ENCODE assay signal across 17 cellular contexts in genomic region chr7:92723205-92723604, GRCh38.
DNase-seq lines count a peak whose midpoint lies in the region; ATAC-seq, FAIRE-seq and TF ChIP-seq lines count a peak whose summit lies in the region.
"Had no signal": no experiment of that assay in that cellular context is flagged by ENCODE, and none has a peak within 500 bp of the region (broad histone marks: within the 10 kb centered on the region; RNA-seq: fewer than 3 reads in every experiment).

No MANE protein-coding gene starts in this region.

- no peak for TF ChIP-seq RAD21 in A549 (conservative IDR thresholded peaks at IDR 0.05 in 1 of 2, IDR thresholded peaks at IDR 0.05 in 1 of 2)

- H3K9me2 ChIP-seq in Karpas-422 (replicated peaks; ENCODE audit: insufficient read depth, low read length): no peaks in the 10 kb centered on the region

- peaks cover 21% of the 10 kb centered on the region for H3K36me3 Mint-ChIP-seq in nephron (ENCODE audit: low read depth)

- H3K4me2 ChIP-seq in A549: peak overlapping the region; percentile 16
- H3K4me2 ChIP-seq in Karpas-422 (ENCODE audit: low read depth, low read length, poor library complexity, severe bottlenecking): no peak overlapping the region

- H3K27me3 ChIP-seq in HUES6 (ENCODE audit: control insufficient read depth, insufficient read depth, low read length) (no peaks in the 10 kb centered on the region), Karpas-422 (ENCODE audit: low read length) (no peaks in the 10 kb centered on the region)
- H3K27me3 ChIP-seq: neural progenitor cell had no signal

- peaks cover 5% of the 10 kb centered on the region; the same call in 1 of the 2 replicates for H4K20me1 ChIP-seq in Karpas-422 (ENCODE audit: insufficient read depth, low read depth, low read length)

- no peak for TF ChIP-seq EP300 in A549 (IDR thresholded peaks at IDR 0.05)

- H3K79me2 ChIP-seq in Karpas-422 (ENCODE audit: low read length): peaks cover 63% of the 10 kb centered on the region

- CTCF ChIA-PET in A549 (lab: Yijun Ruan, JAX): interaction anchor here (2.1 kb wide), 1 partner anchor 110 kb away, joined by 12 read pairs; no protein-coding TSS in a partner anchor

- H3K36me3 ChIP-seq in HUES6 (ENCODE audit: control insufficient read depth, insufficient read depth, low read length): peaks cover 8% of the 10 kb centered on the region
- H3K36me3 ChIP-seq in Karpas-422 (ENCODE audit: insufficient read depth, low read length): no peaks in the 10 kb centered on the region
- H3K36me3 ChIP-seq: neural progenitor cell had no signal

- H3K27ac ChIP-seq in A549: peak overlapping the region in 1 of 2 experiments; percentile 67; a peak in 3 of 6 replicates
- H3K27ac ChIP-seq in HUES6 (ENCODE audit: low read depth, low read length): peak overlapping the region; percentile 11; the same call in 1 of the 2 replicates
- no peak overlapping the region for H3K27ac ChIP-seq in Karpas-422 (ENCODE audit: low read length)
- H3K27ac ChIP-seq: neural progenitor cell had no signal

- POLR2A ChIA-PET in A549 (lab: Yijun Ruan, JAX): no interaction called here

- H3K9me3 Mint-ChIP-seq in nephron: no peaks in the 10 kb centered on the region
- H3K9me3 Mint-ChIP-seq: neural progenitor cell had no signal

- no peak for ATAC-seq in A549
- ATAC-seq: activated CD4-positive, alpha-beta T cell treated with anti-CD3 and anti-CD28 coated beads for 36 hours had no signal

- H3K4me3 Mint-ChIP-seq in nephron: no peak overlapping the region
- H3K4me3 Mint-ChIP-seq: activated CD4-positive, alpha-beta T cell treated with anti-CD3 and anti-CD28 coated beads for 36 hours; neural progenitor cell had no signal

- 93% methylated on average over 2 of the region's 2 CpGs for WGBS in A549 (ENCODE audit: missing lambda C conversion rate)

- H3K4me1 ChIP-seq in A549 (peaks cover 29% of the 10 kb centered on the region), HUES6 (ENCODE audit: control insufficient read depth, insufficient read depth, low read length) (peaks cover 21% of the 10 kb centered on the region), Karpas-422 (ENCODE audit: low read length) (no peaks in the 10 kb centered on the region)

- peaks cover 37% of the 10 kb centered on the region for H3K4me1 Mint-ChIP-seq in nephron

- H3K9ac ChIP-seq in HUES6 (ENCODE audit: low read length) (no peak overlapping the region), Karpas-422 (ENCODE audit: low read length) (no peak overlapping the region)
- H3K9ac ChIP-seq: neural progenitor cell had no signal

- no peak overlapping the region for H2AFZ ChIP-seq in Karpas-422 (ENCODE audit: low read length)
- H2AFZ ChIP-seq: neural progenitor cell had no signal

- H3K27me3 Mint-ChIP-seq in nephron (ENCODE audit: low read depth): no peaks in the 10 kb centered on the region
- H3K27me3 Mint-ChIP-seq: activated CD4-positive, alpha-beta T cell treated with anti-CD3 and anti-CD28 coated beads for 36 hours had no signal

- DNase-seq in A549 (ENCODE audit: low read depth in 1 of 2, low spot score in 1 of 2): no peak
- DNase-seq in dedifferentiated amniotic fluid mesenchymal stem cell (ENCODE audit: extremely low spot score): peak; percentile 65
- DNase-seq in HPDE6-E6E7 (ENCODE audit: extremely low spot score): no peak
- DNase-seq in NCI-H1694 treated with DMSO at 0.1 percent for 48 hours (lab: John Stamatoyannopoulos, UW): no peak
- no peak for DNase-seq in NCI-H526 treated with DMSO at 0.1 percent for 48 hours (lab: John Stamatoyannopoulos, UW)
- no peak for DNase-seq in Karpas-422
- DNase-seq: activated CD4-positive, alpha-beta T cell treated with anti-CD3 and anti-CD28 coated beads for 36 hours; NCI-H1930; NCI-H82; stimulated activated CD4-positive, alpha-beta T cell treated with anti-CD3 and anti-CD28 coated beads, Interleukin-15, amount 100 ng/mL, for 24 hours; SW 1271 had no signal

- no peaks in the 10 kb centered on the region for H3K9me3 ChIP-seq in A549
- no peaks in the 10 kb centered on the region for H3K9me3 ChIP-seq in HUES6 (ENCODE audit: control insufficient read depth, insufficient read depth, low read depth, low read length)
- H3K9me3 ChIP-seq in Karpas-422 (ENCODE audit: low read length): no peaks in the 10 kb centered on the region

- TF ChIP-seq CTCF in A549 (IDR thresholded peaks at IDR 0.05): no peak
- TF ChIP-seq CTCF in nephron (IDR thresholded peaks at IDR 0.05; ENCODE audit: unreplicated experiment in 3 of 3): no peak

- FAIRE-seq in A549 (lab: Jason Lieb, UNC): no peak
- FAIRE-seq: bronchial epithelial cell, keratinocyte, urothelium cell line had no signal

- H3K27ac Mint-ChIP-seq in nephron: peak overlapping the region; percentile 8 to 77 (median 69)
- H3K27ac Mint-ChIP-seq: neural progenitor cell had no signal

- H3K4me3 ChIP-seq in A549 (no peak overlapping the region), HUES6 (ENCODE audit: low read depth, low read length) (no peak overlapping the region), Karpas-422 (ENCODE audit: low read length) (no peak overlapping the region)
- H3K4me3 ChIP-seq: neural progenitor cell had no signal

- TF ChIP-seq POLR2A in A549 (IDR thresholded peaks at IDR 0.05; ENCODE audit: low read length): no peak

TF ChIP-seq in A549, 52 proteins besides CTCF, POLR2A, EP300 and RAD21:
- TF ChIP-seq PBX3 (IDR thresholded peaks at IDR 0.05): no peak
- TF ChIP-seq CBX2 (IDR thresholded peaks at IDR 0.05; ENCODE audit: borderline replicate concordance, low read depth): no peak
- TF ChIP-seq EHF (CRISPR knock-in tag; IDR thresholded peaks at IDR 0.05): no peak
- no peak for TF ChIP-seq ZC3H11A (IDR thresholded peaks at IDR 0.05)
